1 cellular context compared by ENCODE assay signal in the genomic region with DNA sequence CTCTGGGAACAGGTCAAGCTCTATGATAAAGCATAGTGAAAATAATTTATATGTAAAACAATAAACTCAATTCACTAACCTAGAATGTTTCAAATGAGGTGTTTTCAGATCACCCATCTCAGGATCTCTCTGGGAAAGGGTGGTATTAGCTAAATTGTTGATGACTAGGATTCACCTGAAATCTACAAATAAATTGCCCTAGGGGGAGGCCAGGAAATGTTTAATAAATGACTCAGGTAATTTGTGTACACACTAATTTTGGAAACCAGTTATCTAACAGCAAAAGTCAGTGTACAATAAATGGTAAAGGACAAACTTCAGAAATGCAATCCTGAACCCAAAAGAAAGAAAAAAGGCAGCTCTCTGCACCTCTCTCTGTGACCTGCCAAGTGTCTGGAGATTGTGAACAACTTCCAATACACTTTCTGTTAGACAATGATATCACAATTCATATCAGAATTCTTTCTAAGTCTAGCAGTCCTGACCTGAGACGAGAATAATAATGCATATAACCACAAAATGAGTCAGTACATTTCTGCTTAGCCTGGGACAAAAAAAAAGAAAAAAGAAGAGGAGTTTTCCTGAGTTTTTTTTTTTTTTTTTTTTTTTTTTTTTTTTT.
TF ChIP-seq lines count a peak whose summit lies in the region.

No MANE protein-coding gene starts in this region.

TF ChIP-seq in SK-N-SH treated with all-trans-retinoic acid at 6 μM for 48 hours, 23 proteins besides CTCF, POLR2A, EP300 and RAD21 (continued from another document):
- TF ChIP-seq, protein P1, sequence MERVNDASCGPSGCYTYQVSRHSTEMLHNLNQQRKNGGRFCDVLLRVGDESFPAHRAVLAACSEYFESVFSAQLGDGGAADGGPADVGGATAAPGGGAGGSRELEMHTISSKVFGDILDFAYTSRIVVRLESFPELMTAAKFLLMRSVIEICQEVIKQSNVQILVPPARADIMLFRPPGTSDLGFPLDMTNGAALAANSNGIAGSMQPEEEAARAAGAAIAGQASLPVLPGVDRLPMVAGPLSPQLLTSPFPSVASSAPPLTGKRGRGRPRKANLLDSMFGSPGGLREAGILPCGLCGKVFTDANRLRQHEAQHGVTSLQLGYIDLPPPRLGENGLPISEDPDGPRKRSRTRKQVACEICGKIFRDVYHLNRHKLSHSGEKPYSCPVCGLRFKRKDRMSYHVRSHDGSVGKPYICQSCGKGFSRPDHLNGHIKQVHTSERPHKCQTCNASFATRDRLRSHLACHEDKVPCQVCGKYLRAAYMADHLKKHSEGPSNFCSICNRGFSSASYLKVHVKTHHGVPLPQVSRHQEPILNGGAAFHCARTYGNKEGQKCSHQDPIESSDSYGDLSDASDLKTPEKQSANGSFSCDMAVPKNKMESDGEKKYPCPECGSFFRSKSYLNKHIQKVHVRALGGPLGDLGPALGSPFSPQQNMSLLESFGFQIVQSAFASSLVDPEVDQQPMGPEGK (CRISPR knock-in tag; IDR thresholded peaks at IDR 0.05; ENCODE audit: borderline replicate concordance): no peak
- TF ChIP-seq ZFP3 (CRISPR knock-in tag; IDR thresholded peaks at IDR 0.05): no peak
- TF ChIP-seq POU6F1 (CRISPR knock-in tag; IDR thresholded peaks at IDR 0.05; ENCODE audit: borderline replicate concordance, low read depth): no peak
- no peak for TF ChIP-seq TCF4 (CRISPR knock-in tag; IDR thresholded peaks at IDR 0.05; ENCODE audit: borderline replicate concordance)
- TF ChIP-seq, protein P2, sequence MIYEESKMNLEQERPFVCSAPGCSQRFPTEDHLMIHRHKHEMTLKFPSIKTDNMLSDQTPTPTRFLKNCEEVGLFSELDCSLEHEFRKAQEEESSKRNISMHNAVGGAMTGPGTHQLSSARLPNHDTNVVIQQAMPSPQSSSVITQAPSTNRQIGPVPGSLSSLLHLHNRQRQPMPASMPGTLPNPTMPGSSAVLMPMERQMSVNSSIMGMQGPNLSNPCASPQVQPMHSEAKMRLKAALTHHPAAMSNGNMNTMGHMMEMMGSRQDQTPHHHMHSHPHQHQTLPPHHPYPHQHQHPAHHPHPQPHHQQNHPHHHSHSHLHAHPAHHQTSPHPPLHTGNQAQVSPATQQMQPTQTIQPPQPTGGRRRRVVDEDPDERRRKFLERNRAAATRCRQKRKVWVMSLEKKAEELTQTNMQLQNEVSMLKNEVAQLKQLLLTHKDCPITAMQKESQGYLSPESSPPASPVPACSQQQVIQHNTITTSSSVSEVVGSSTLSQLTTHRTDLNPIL (CRISPR knock-in tag; IDR thresholded peaks at IDR 0.05; ENCODE audit: low read depth): no peak
- no peak for TF ChIP-seq ARNTL (CRISPR knock-in tag; IDR thresholded peaks at IDR 0.05; ENCODE audit: borderline replicate concordance, low read depth)
- no peak for TF ChIP-seq BACH2 (CRISPR knock-in tag; IDR thresholded peaks at IDR 0.05; ENCODE audit: borderline replicate concordance)
- TF ChIP-seq OSR1 (CRISPR knock-in tag; IDR thresholded peaks at IDR 0.05): no peak
- no peak for TF ChIP-seq ZFP30 (CRISPR knock-in tag; IDR thresholded peaks at IDR 0.05)
